1 cellular context compared by ENCODE assay signal in the genomic region with DNA sequence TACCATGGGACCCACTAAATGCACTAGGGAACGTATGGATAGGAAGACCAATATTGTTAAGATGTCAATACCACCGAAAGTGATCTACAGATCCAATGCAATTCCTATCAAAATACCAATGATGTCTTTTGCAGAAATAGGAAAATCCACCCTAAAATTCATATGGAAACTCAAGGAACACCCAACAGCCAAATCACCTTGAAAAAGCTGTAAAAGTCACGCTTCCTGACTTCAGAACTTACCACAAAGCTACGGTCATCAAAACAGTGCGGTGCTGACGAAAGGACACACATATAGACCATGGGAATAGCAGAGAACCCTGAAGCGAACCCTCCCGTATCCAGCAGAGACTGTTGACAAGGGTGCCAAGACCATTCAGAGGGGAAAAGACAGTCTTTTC.
TF ChIP-seq lines count a peak whose summit lies in the region.

No MANE protein-coding gene starts in this region.

TF ChIP-seq in K562, 482 proteins besides CTCF, POLR2A, EP300 and RAD21:
- TF ChIP-seq TFAM (CRISPR knock-in tag; conservative IDR thresholded peaks at IDR 0.05) (no peak), ZNF830 (CRISPR knock-in tag; IDR thresholded peaks at IDR 0.05) (no peak), RB1 (IDR thresholded peaks at IDR 0.05; ENCODE audit: low read depth) (no peak), L3MBTL2 (IDR thresholded peaks at IDR 0.05) (no peak), KDM2B (CRISPR knock-in tag; IDR thresholded peaks at IDR 0.05) (no peak), KLF16 (IDR thresholded peaks at IDR 0.05) (no peak), FOXK2 (conservative IDR thresholded peaks at IDR 0.05 in 1 of 2, IDR thresholded peaks at IDR 0.05 in 1 of 2; ENCODE audit: low read depth in 2 of 2) (no peak), IRF2 (CRISPR knock-in tag; IDR thresholded peaks at IDR 0.05) (no peak), ELF1 (tag; IDR thresholded peaks at IDR 0.05) (no peak), ZNF121 (CRISPR knock-in tag; conservative IDR thresholded peaks at IDR 0.05) (no peak), DNMT1 (IDR thresholded peaks at IDR 0.05) (no peak), ZBTB1 (CRISPR knock-in tag; IDR thresholded peaks at IDR 0.05; ENCODE audit: borderline replicate concordance, low read depth) (no peak), MXI1 (IDR thresholded peaks at IDR 0.05; ENCODE audit: low read depth, low read length) (no peak), LCOR (CRISPR knock-in tag; IDR thresholded peaks at IDR 0.05) (no peak), MIER1 (IDR thresholded peaks at IDR 0.05; ENCODE audit: low read depth) (no peak), BCL6 (CRISPR knock-in tag; IDR thresholded peaks at IDR 0.05) (no peak), NCOA1 (IDR thresholded peaks at IDR 0.05; ENCODE audit: low read depth) (no peak), JUN (IDR thresholded peaks at IDR 0.05; ENCODE audit: borderline replicate concordance, low read depth, low read length) (no peak), JUN (CRISPR knock-in tag; IDR thresholded peaks at IDR 0.05; ENCODE audit: borderline replicate concordance) (no peak)
- TF ChIP-seq, protein P1, sequence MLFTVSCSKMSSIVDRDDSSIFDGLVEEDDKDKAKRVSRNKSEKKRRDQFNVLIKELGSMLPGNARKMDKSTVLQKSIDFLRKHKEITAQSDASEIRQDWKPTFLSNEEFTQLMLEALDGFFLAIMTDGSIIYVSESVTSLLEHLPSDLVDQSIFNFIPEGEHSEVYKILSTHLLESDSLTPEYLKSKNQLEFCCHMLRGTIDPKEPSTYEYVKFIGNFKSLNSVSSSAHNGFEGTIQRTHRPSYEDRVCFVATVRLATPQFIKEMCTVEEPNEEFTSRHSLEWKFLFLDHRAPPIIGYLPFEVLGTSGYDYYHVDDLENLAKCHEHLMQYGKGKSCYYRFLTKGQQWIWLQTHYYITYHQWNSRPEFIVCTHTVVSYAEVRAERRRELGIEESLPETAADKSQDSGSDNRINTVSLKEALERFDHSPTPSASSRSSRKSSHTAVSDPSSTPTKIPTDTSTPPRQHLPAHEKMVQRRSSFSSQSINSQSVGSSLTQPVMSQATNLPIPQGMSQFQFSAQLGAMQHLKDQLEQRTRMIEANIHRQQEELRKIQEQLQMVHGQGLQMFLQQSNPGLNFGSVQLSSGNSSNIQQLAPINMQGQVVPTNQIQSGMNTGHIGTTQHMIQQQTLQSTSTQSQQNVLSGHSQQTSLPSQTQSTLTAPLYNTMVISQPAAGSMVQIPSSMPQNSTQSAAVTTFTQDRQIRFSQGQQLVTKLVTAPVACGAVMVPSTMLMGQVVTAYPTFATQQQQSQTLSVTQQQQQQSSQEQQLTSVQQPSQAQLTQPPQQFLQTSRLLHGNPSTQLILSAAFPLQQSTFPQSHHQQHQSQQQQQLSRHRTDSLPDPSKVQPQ (CRISPR knock-in tag; IDR thresholded peaks at IDR 0.05; ENCODE audit: borderline replicate concordance), result no peak
- TF ChIP-seq, protein P2, sequence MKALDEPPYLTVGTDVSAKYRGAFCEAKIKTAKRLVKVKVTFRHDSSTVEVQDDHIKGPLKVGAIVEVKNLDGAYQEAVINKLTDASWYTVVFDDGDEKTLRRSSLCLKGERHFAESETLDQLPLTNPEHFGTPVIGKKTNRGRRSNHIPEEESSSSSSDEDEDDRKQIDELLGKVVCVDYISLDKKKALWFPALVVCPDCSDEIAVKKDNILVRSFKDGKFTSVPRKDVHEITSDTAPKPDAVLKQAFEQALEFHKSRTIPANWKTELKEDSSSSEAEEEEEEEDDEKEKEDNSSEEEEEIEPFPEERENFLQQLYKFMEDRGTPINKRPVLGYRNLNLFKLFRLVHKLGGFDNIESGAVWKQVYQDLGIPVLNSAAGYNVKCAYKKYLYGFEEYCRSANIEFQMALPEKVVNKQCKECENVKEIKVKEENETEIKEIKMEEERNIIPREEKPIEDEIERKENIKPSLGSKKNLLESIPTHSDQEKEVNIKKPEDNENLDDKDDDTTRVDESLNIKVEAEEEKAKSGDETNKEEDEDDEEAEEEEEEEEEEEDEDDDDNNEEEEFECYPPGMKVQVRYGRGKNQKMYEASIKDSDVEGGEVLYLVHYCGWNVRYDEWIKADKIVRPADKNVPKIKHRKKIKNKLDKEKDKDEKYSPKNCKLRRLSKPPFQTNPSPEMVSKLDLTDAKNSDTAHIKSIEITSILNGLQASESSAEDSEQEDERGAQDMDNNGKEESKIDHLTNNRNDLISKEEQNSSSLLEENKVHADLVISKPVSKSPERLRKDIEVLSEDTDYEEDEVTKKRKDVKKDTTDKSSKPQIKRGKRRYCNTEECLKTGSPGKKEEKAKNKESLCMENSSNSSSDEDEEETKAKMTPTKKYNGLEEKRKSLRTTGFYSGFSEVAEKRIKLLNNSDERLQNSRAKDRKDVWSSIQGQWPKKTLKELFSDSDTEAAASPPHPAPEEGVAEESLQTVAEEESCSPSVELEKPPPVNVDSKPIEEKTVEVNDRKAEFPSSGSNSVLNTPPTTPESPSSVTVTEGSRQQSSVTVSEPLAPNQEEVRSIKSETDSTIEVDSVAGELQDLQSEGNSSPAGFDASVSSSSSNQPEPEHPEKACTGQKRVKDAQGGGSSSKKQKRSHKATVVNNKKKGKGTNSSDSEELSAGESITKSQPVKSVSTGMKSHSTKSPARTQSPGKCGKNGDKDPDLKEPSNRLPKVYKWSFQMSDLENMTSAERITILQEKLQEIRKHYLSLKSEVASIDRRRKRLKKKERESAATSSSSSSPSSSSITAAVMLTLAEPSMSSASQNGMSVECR (CRISPR knock-in tag; IDR thresholded peaks at IDR 0.05), result no peak
